1 cellular context compared by ENCODE assay signal in the genomic region with DNA sequence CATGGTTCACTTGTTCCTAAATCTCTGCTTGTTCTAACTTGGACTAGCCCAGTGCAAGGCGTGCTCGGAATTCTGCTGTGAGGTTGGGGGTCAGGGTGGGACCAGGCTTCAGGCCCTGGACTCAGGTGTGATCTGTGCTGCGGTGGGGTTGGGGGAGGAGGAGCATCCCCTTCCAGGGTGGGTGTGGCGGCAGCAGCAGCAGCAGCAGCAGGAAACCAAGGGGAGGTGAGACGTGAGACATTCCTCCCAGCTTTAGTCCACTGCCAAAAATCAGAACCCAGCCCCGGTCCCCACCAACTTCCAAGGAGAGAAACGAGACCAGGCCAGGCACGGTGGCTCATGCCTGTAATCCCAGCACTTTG.
TF ChIP-seq lines count a peak whose summit lies in the region.

No MANE protein-coding gene starts in this region.

TF ChIP-seq in H1, 55 proteins besides CTCF, POLR2A, EP300 and RAD21:
- TF ChIP-seq ATF2 (IDR thresholded peaks at IDR 0.05; ENCODE audit: low read length) (no peak), TBP (IDR thresholded peaks at IDR 0.05; ENCODE audit: low read depth, low read length) (no peak), TAF1 (IDR thresholded peaks at IDR 0.05; ENCODE audit: low read depth, low read length) (no peak), MAX (IDR thresholded peaks at IDR 0.05) (no peak), TAF7 (optimal IDR thresholded peaks at IDR 0.05; ENCODE audit: borderline replicate concordance, low read depth, low read length) (no peak), TEAD4 (IDR thresholded peaks at IDR 0.05; ENCODE audit: low read depth, low read length) (no peak), RXRA (IDR thresholded peaks at IDR 0.05; ENCODE audit: insufficient read depth, low read depth, low read length) (no peak), USF2 (IDR thresholded peaks at IDR 0.05; ENCODE audit: low read length) (no peak), CTBP2 (IDR thresholded peaks at IDR 0.05; ENCODE audit: borderline replicate concordance, insufficient read depth, insufficient read length, low read length) (no peak), ASH2L (IDR thresholded peaks at IDR 0.05; ENCODE audit: low read length) (no peak), SIRT6 (IDR thresholded peaks at IDR 0.05; ENCODE audit: low read length) (no peak)
